8 cellular contexts compared by ENCODE assay signal in the genomic region with DNA sequence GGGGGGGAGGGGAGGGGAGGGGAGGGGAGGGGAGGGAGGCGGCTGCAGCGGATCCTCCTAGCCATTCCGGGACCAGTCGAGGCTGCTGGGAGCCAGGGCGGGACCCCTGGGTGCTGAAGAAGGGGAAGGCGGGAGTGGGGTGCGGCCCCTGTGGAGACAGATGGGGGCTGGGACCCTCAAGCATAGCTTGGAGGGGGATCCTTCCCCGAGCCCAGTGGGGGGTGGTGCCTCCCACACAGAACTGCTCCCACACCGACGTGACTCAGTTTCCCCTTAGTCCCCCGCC. TPM values are rescaled to one million over a fixed set of nuclear protein-coding genes. Genes with fewer than 3 reads are reported as not detected.
DNase-seq lines count a peak whose midpoint lies in the region; TF ChIP-seq lines count a peak whose summit lies in the region.

No MANE protein-coding gene starts in this region.

- H3K4me3 ChIP-seq in cardiac muscle cell (peak overlapping the region; percentile 84), brain microvascular endothelial cell (ENCODE audit: low read depth, low read length) (peak overlapping the region; percentile 81), mononuclear cell (ENCODE audit: low read length) (peak overlapping the region; percentile 55), uterus (peak overlapping the region; percentile 64 to 74)

- peaks cover 6% of the 10 kb centered on the region for H3K36me3 ChIP-seq in cardiac muscle cell
- H3K36me3 ChIP-seq in brain microvascular endothelial cell (replicated peaks) = peaks cover 30% of the 10 kb centered on the region
- H3K36me3 ChIP-seq in uterus = no peaks in the 10 kb centered on the region

- H3K27ac ChIP-seq in cardiac muscle cell = peak overlapping the region; percentile 100
- peak overlapping the region; percentile 97 for H3K27ac ChIP-seq in brain microvascular endothelial cell
- peak overlapping the region; percentile 97 to 98 for H3K27ac ChIP-seq in uterus

- H3K9me3 ChIP-seq in cardiac muscle cell (ENCODE audit: low read depth) (no peaks in the 10 kb centered on the region), mononuclear cell (ENCODE audit: low read depth, low read length) (no peaks in the 10 kb centered on the region), uterus (no peaks in the 10 kb centered on the region)

- H3K4me1 ChIP-seq in cardiac muscle cell (ENCODE audit: low read depth) (peaks cover 33% of the 10 kb centered on the region), mononuclear cell (ENCODE audit: insufficient read depth, low read length) (peaks cover 70% of the 10 kb centered on the region), uterus (peaks cover 17 to 39% of the 10 kb centered on the region in 2 donors)

- DNase-seq in cardiac muscle cell (ENCODE audit: low read depth in 1 of 2, low spot score in 1 of 2) = no peak
- no peak for DNase-seq in cardiac septum (ENCODE audit: low spot score)
- no peak for DNase-seq in brain microvascular endothelial cell
- DNase-seq in uterus = no peak
- no peak for DNase-seq in GDM1 (lab: John Stamatoyannopoulos, UW)
- DNase-seq in NCI-H1930 (lab: John Stamatoyannopoulos, UW) = no peak
- no peak for DNase-seq in activated effector memory CD4-positive, alpha-beta T cell treated with Interleukin-2 at 50 U/mL for 16 hours

- H3K27me3 ChIP-seq in cardiac muscle cell = no peaks in the 10 kb centered on the region
- no peaks in the 10 kb centered on the region for H3K27me3 ChIP-seq in brain microvascular endothelial cell (replicated peaks)
- no peaks in the 10 kb centered on the region for H3K27me3 ChIP-seq in mononuclear cell (ENCODE audit: insufficient read depth, low read length)
- H3K27me3 ChIP-seq in uterus = no peaks in the 10 kb centered on the region

- intact Hi-C loops in cardiac septum (cut with DNase I) = loop anchor here (1.0 to 2.0 kb wide), 2 partner anchors 18 to 42 kb away; no protein-coding TSS in a partner anchor
- intact Hi-C loops in uterus (cut with DNase I; ENCODE audit: low total_unique reads) = no loop called here

- no peak for TF ChIP-seq CTCF in cardiac muscle cell (IDR thresholded peaks at IDR 0.05; ENCODE audit: low read depth, low read length)
- no peak for TF ChIP-seq CTCF in brain microvascular endothelial cell (IDR thresholded peaks at IDR 0.05; ENCODE audit: low read depth, low read length, missing control alignments)
- TF ChIP-seq CTCF in uterus (IDR thresholded peaks at IDR 0.05) = no peak

- no peak for TF ChIP-seq POLR2A in uterus (IDR thresholded peaks at IDR 0.05)

- in situ Hi-C loops in brain microvascular endothelial cell (cut with HindIII; ENCODE audit: low pct_ligation_motif_present, low sequenced_read_pairs) = no loop called here

RNA-seq across cellular contexts. Expression of gene PDLIM7, which starts 0.5 kb away (rescaled TPM):
- total RNA-seq in cardiac muscle cell (165 and 255 TPM in 2 replicates), cardiac septum (133 TPM), mononuclear cell (19.9 TPM), uterus (100 to 1,000 TPM; 102 to 543 (median 193) TPM)
- 328 and 537 TPM in 2 replicates for polyA plus RNA-seq in cardiac muscle cell

RNA-seq across cellular contexts. Expression of gene DOK3, which starts 12.7 kb away (rescaled TPM):
- 2.4 and 6.0 TPM in 2 replicates for total RNA-seq in cardiac muscle cell
- 0.95 and 3.7 TPM in 2 replicates for polyA plus RNA-seq in cardiac muscle cell
- total RNA-seq in cardiac septum = 4.7 TPM
- total RNA-seq in mononuclear cell = 38.6 TPM
- 10 to 100 TPM in 1 of 4 donors, 1 to 10 TPM in 3; 3.6 to 20.0 (median 7.1) TPM for total RNA-seq in uterus

RNA-seq across cellular contexts. Expression of gene DDX41, which starts 19.8 kb away (rescaled TPM):
- total RNA-seq in cardiac muscle cell = 183 and 223 TPM in 2 replicates
- polyA plus RNA-seq in cardiac muscle cell = 107 and 109 TPM in 2 replicates
- 37.9 TPM for total RNA-seq in cardiac septum
- total RNA-seq in mononuclear cell = 33.4 TPM
- total RNA-seq in uterus = 100 to 1,000 TPM in 2 of 4 donors, 10 to 100 TPM in 2; 61.0 to 146 (median 95.6) TPM

RNA-seq across cellular contexts. Expression of gene DBN1, which starts 23.5 kb away (rescaled TPM):
- total RNA-seq in cardiac muscle cell = 258 and 295 TPM in 2 replicates
- polyA plus RNA-seq in cardiac muscle cell = 147 and 185 TPM in 2 replicates
- 27.5 TPM for total RNA-seq in cardiac septum
- 4.6 TPM for total RNA-seq in mononuclear cell
- 100 to 1,000 TPM in 2 of 4 donors, 10 to 100 TPM in 2; 30.6 to 107 (median 82.7) TPM for total RNA-seq in uterus

RNA-seq across cellular contexts. Expression of gene PRR7, which starts 50.3 kb away (rescaled TPM):
- total RNA-seq in cardiac muscle cell (26.4 and 29.0 TPM in 2 replicates), cardiac septum (5.1 TPM), mononuclear cell (25.8 TPM), uterus (1 to 10 TPM in 2 of 4 donors, not detected in 2; 1.9 to 3.0 TPM)
- 27.1 and 29.2 TPM in 2 replicates for polyA plus RNA-seq in cardiac muscle cell
